ENCODE assay signal across 8 cellular contexts in genomic region chr3:46538803-46539442, GRCh38. TPM values are rescaled to one million over a fixed set of nuclear protein-coding genes. Genes with fewer than 3 reads are reported as not detected.
DNase-seq lines count a peak whose midpoint lies in the region; ATAC-seq and TF ChIP-seq lines count a peak whose summit lies in the region.

No MANE protein-coding gene starts in this region.

- intact Hi-C loops in Right ventricle myocardium superior (cut with DNase I), result no loop called here

- no peak overlapping the region for H3K4me3 ChIP-seq in coronary artery

- peak overlapping the region in 1 of 2 donors; percentile 31 for H3K27ac ChIP-seq in coronary artery

- peak; percentile 66 to 93 for DNase-seq in NOMO-1 (lab: John Stamatoyannopoulos, UW; ENCODE audit: unreplicated experiment in 2 of 2)
- peak; percentile 54 for DNase-seq in activated T-cell treated with anti-CD3 and anti-CD28 coated beads for 48 hours (ENCODE audit: low read depth)
- peak; percentile 70 for DNase-seq in Right ventricle myocardium superior
- DNase-seq in stimulated activated CD4-positive, alpha-beta T cell treated with anti-CD3 and anti-CD28 coated beads, Interleukin-2, amount 100 ng/mL, for 4 hours (ENCODE audit: low read depth), result peak; percentile 56
- DNase-seq in NCI-H1436 treated with DMSO at 0.1 percent for 48 hours (lab: John Stamatoyannopoulos, UW), result no peak
- DNase-seq in coronary artery (ENCODE audit: low spot score), result no peak

- no peak for TF ChIP-seq CTCF in coronary artery (IDR thresholded peaks at IDR 0.05)

- ATAC-seq in GM18498 (IDR thresholded peaks at IDR 0.05; ENCODE audit: unreplicated experiment) (peak; percentile 87), HG02642 (IDR thresholded peaks at IDR 0.05; ENCODE audit: poor library complexity, unreplicated experiment) (peak; percentile 84), Right ventricle myocardium superior (ENCODE audit: poor library complexity) (peak; percentile 65)

RNA-seq across cellular contexts. Expression of gene LRRC2, which starts 27.2 kb away (rescaled TPM):
- 122 TPM for total RNA-seq in Right ventricle myocardium superior

RNA-seq across cellular contexts. Expression of gene RTP3, which starts 41.1 kb away (rescaled TPM):
- not detected for total RNA-seq in Right ventricle myocardium superior

Comparison
In these comparisons a context has a peak if more than half of its experiments do, and no peak if none do; other contexts are left out.
1. DNase-seq: peak in NOMO-1 (2 of 2), activated T-cell treated with anti-CD3 and anti-CD28 coated beads for 48 hours (single experiment), Right ventricle myocardium superior (single experiment) and stimulated activated CD4-positive, alpha-beta T cell treated with anti-CD3 and anti-CD28 coated beads, Interleukin-2, amount 100 ng/mL, for 4 hours (single experiment); none in NCI-H1436 treated with DMSO at 0.1 percent for 48 hours (single experiment) and coronary artery (single experiment).
2. Peak in every context shown above with its lines, with median percentiles within 50 percentile points of each other: ATAC-seq.